ENCODE assay signal across 8 cellular contexts in the genomic region with DNA sequence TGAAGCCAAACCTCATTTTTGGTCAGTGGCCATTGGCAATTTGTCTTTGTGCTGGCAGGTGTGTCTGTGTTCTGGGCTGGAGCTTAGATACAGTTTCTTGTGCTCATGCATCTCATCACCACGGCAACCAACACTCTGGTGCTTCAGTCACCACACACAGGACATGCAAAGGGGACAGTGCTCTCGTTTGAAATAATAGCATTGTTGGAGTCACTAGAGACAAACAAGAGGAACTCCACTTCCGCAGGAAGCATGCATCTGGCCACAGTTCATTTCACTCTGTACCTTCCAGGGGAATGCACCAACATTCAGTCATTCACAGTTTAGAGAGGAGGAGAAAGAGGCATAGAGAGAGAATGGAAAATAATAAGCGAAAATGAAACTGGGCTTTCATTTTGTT.
DNase-seq lines count a peak whose midpoint lies in the region; ATAC-seq and TF ChIP-seq lines count a peak whose summit lies in the region.

No MANE protein-coding gene starts in this region.

- no peaks in the 10 kb centered on the region for H3K36me3 Mint-ChIP-seq in naive thymus-derived CD8-positive, alpha-beta T cell

- in situ Hi-C loops in transverse colon (cut with MboI; ENCODE audit: low pct_ligation_motif_present in 1 of 4, low pct_unique_long_range_greater_than_20kb in 1 of 4, low sequenced_read_pairs in 3 of 4) = no loop called here

- WGBS in transverse colon (ENCODE audit: low coverage in 1 of 2), 2 donors = 59 to 71% methylated on average over 3 to 4 of the region's 4 CpGs

- no peaks in the 10 kb centered on the region for H3K27me3 ChIP-seq in transverse colon

- intact Hi-C loops in transverse colon (cut with DNase I; ENCODE audit: low total_unique reads) = no loop called here

- no peak for TF ChIP-seq POLR2A in transverse colon (IDR thresholded peaks at IDR 0.05)

- peak overlapping the region in 1 of 10 donors; percentile 5 for H3K4me3 Mint-ChIP-seq in naive thymus-derived CD8-positive, alpha-beta T cell

- POLR2A ChIA-PET in naive thymus-derived CD8-positive, alpha-beta T cell (lab: Charles Lee) = no interaction called here

- peak overlapping the region in 1 of 4 donors; percentile 10 for H3K27ac ChIP-seq in transverse colon

- no peaks in the 10 kb centered on the region for H3K9me3 Mint-ChIP-seq in naive thymus-derived CD8-positive, alpha-beta T cell

- H3K27ac Mint-ChIP-seq in naive thymus-derived CD8-positive, alpha-beta T cell = peak overlapping the region in 3 of 10 donors; percentile 2 to 8 (median 7)

- no peak for TF ChIP-seq CTCF in transverse colon (IDR thresholded peaks at IDR 0.05)

- peak; percentile 99 for ATAC-seq in GM21825 (IDR thresholded peaks at IDR 0.05; ENCODE audit: unreplicated experiment)
- ATAC-seq in naive thymus-derived CD8-positive, alpha-beta T cell = peak; percentile 57 to 84

- peaks cover 0 to 9% (median 3%) of the 10 kb centered on the region in 5 donors for H3K27me3 Mint-ChIP-seq in naive thymus-derived CD8-positive, alpha-beta T cell

- H3K4me1 Mint-ChIP-seq in naive thymus-derived CD8-positive, alpha-beta T cell = peaks cover 4 to 12% (median 9%) of the 10 kb centered on the region in 4 donors

- no peak for TF ChIP-seq EP300 in transverse colon (IDR thresholded peaks at IDR 0.05; ENCODE audit: low read depth)

- H3K4me1 ChIP-seq in transverse colon = no peaks in the 10 kb centered on the region

- H3K4me3 ChIP-seq in transverse colon = no peak overlapping the region

- DNase-seq in DMS53 (lab: John Stamatoyannopoulos, UW) (peak; percentile 45), DMS53 treated with DMSO at 0.1 percent for 48 hours (lab: John Stamatoyannopoulos, UW; ENCODE audit: unreplicated experiment) (no peak), NCI-H1105 (lab: John Stamatoyannopoulos, UW) (peak; percentile 11), transverse colon (no peak), inferior parietal cortex (ENCODE audit: extremely low spot score) (no peak), ecto neural progenitor cell (ENCODE audit: low spot score) (no peak)
- peak in 5 of 10 donors; percentile 1 to 34 (median 17) for DNase-seq in naive thymus-derived CD8-positive, alpha-beta T cell

- no peaks in the 10 kb centered on the region for H3K36me3 ChIP-seq in transverse colon

- no peaks in the 10 kb centered on the region for H3K9me3 ChIP-seq in transverse colon

Comparison
In these comparisons a context has a peak if more than half of its experiments do, and no peak if none do; other contexts are left out.
1. DNase-seq: peak in DMS53 (single experiment) and NCI-H1105 (single experiment); none in DMS53 treated with DMSO at 0.1 percent for 48 hours (single experiment), transverse colon (single experiment), inferior parietal cortex (single experiment) and ecto neural progenitor cell (single experiment).